ENCODE assay signal across 22 cellular contexts in genomic region chr15:77592768-77593167, GRCh38. TPM values are rescaled to one million over a fixed set of nuclear protein-coding genes. Genes with fewer than 3 reads are reported as not detected.
DNase-seq lines count a peak whose midpoint lies in the region; ATAC-seq and TF ChIP-seq lines count a peak whose summit lies in the region.
"Had no signal": no experiment of that assay in that cellular context is flagged by ENCODE, and none has a peak within 500 bp of the region (broad histone marks: within the 10 kb centered on the region; RNA-seq: fewer than 3 reads in every experiment).

No MANE protein-coding gene starts in this region.

- intact Hi-C loops in right cardiac atrium (cut with DNase I) (no loop called here), left ventricle myocardium inferior (cut with micrococcal nuclease) (no loop called here)

- no peak for TF ChIP-seq EP300 in Ishikawa (IDR thresholded peaks at IDR 0.05; ENCODE audit: borderline replicate concordance)

- H3K4me3 ChIP-seq in right cardiac atrium (ENCODE audit: low read length) = no peak overlapping the region
- H3K4me3 ChIP-seq in left ventricle myocardium inferior = no peak overlapping the region
- H3K4me3 ChIP-seq: GM12878 had no signal

- no peaks in the 10 kb centered on the region for H3K9me3 ChIP-seq in right cardiac atrium (ENCODE audit: control insufficient read depth, low read length)
- no peaks in the 10 kb centered on the region for H3K9me3 ChIP-seq in left ventricle myocardium inferior (replicated peaks)
- H3K9me3 ChIP-seq: BE2C had no signal

- H3K27me3 ChIP-seq in right cardiac atrium (ENCODE audit: control insufficient read depth, insufficient read depth) (no peaks in the 10 kb centered on the region), left ventricle myocardium inferior (ENCODE audit: low read depth) (no peaks in the 10 kb centered on the region), foreskin keratinocyte (no peaks in the 10 kb centered on the region)
- H3K27me3 ChIP-seq: BE2C had no signal

- TF ChIP-seq RAD21 in Ishikawa (IDR thresholded peaks at IDR 0.05; ENCODE audit: low read depth) = no peak

- no peak for TF ChIP-seq CTCF in left ventricle myocardium inferior (IDR thresholded peaks at IDR 0.05; ENCODE audit: borderline replicate concordance)
- no peak for TF ChIP-seq CTCF in foreskin keratinocyte (conservative IDR thresholded peaks at IDR 0.05)

- H3K27ac ChIP-seq in right cardiac atrium (ENCODE audit: low read length) (no peak overlapping the region), left ventricle myocardium inferior (replicated peaks) (no peak overlapping the region), foreskin keratinocyte (no peak overlapping the region)
- H3K27ac ChIP-seq: KMS-11 had no signal

- no peak for ATAC-seq in right cardiac atrium
- peak; percentile 20 for ATAC-seq in foreskin keratinocyte
- no peak for ATAC-seq in HG03354 (IDR thresholded peaks at IDR 0.05; ENCODE audit: poor library complexity, severe bottlenecking, unreplicated experiment)
- ATAC-seq: GM12878 had no signal

- H3K4me1 ChIP-seq in right cardiac atrium (ENCODE audit: control insufficient read depth, insufficient read depth, low read length) (no peaks in the 10 kb centered on the region), left ventricle myocardium inferior (no peaks in the 10 kb centered on the region), foreskin keratinocyte (no peaks in the 10 kb centered on the region)
- H3K4me1 ChIP-seq: BE2C had no signal

- DNase-seq in right cardiac atrium (peak in 2 of 3 donors; percentile 7), left ventricle myocardium inferior (no peak), foreskin keratinocyte (no peak), foreskin melanocyte (no peak), pons (ENCODE audit: low spot score) (no peak)
- DNase-seq: 8988T; BE2C; C1 segment of cervical spinal cord; CD4-positive, CD25-positive, alpha-beta regulatory T cell; CD8-positive, alpha-beta memory T cell; COR-L47; DMS 273 treated with DMSO at 0.1 percent for 48 hours; DMS53; DND-41; EL; HCEC 1CT; HFFc6 had no signal

- 61% methylated on average over 3 of the region's 3 CpGs for WGBS in right cardiac atrium

- H3K36me3 ChIP-seq in left ventricle myocardium inferior = no peaks in the 10 kb centered on the region
- H3K36me3 ChIP-seq: BE2C had no signal

TF ChIP-seq in Ishikawa, 13 proteins besides CTCF, POLR2A, EP300 and RAD21:
- no peak for TF ChIP-seq TAF1 (IDR thresholded peaks at IDR 0.05; ENCODE audit: low read depth)
- peak; percentile 76 for TF ChIP-seq USF1 (IDR thresholded peaks at IDR 0.05)

RNA-seq across cellular contexts. Expression of gene LINGO1, which starts 39.9 kb away (rescaled TPM):
- 10 to 100 TPM in 1 of 4 donors, 1 to 10 TPM in 3; 5.7 to 12.1 (median 8.6) TPM for total RNA-seq in right cardiac atrium
- polyA plus RNA-seq in right cardiac atrium = 5.1 TPM
- total RNA-seq in left ventricle myocardium inferior = 0.96 TPM
- total RNA-seq in foreskin keratinocyte = 0.07 TPM in 1 of 2 replicates, not detected in the other
- 0.06 and 0.07 TPM in 2 replicates for polyA plus RNA-seq in foreskin keratinocyte
- total RNA-seq: CD4-positive, CD25-positive, alpha-beta regulatory T cell; CD8-positive, alpha-beta memory T cell; GM12878 had no signal
- polyA plus RNA-seq: CD4-positive, CD25-positive, alpha-beta regulatory T cell; CD8-positive, alpha-beta memory T cell; IgD-negative memory B cell had no signal

Comparison
In these comparisons a context has a peak if more than half of its experiments do, and no peak if none do; other contexts are left out.
1. DNase-seq: peak in right cardiac atrium (2 of 3); none in left ventricle myocardium inferior (single experiment), foreskin keratinocyte (0 of 2), foreskin melanocyte (single experiment) and pons (single experiment).